Comparison of ENCODE assay signal across 8 cellular contexts in the genomic region with DNA sequence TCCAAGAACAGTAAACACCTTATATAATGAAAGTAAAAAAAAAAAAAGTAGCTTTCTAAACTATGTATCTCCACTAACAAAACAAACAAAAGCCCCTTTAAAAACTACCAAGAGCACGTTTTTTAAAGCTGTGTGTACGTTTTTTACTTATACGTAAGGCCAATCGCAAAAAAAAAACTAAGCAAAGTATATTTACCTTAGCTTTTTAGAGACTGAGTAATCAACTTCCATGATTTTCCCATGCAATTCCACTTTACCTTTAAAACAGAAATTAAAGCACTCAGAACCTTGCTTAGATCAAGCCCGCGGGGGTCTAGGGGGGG.
DNase-seq lines count a peak whose midpoint lies in the region; ATAC-seq and TF ChIP-seq lines count a peak whose summit lies in the region.

No MANE protein-coding gene starts in this region.

- no peaks in the 10 kb centered on the region for H3F3A ChIP-seq in OCI-LY1 (ENCODE audit: insufficient read depth, low read length)

- H3K4me1 ChIP-seq in OCI-LY1 (ENCODE audit: insufficient read depth, low read length, severe bottlenecking), result peaks cover 16% of the 10 kb centered on the region
- peaks cover 10% of the 10 kb centered on the region for H3K4me1 ChIP-seq in endocrine pancreas (ENCODE audit: control insufficient read depth, insufficient read depth, low read length)
- peaks cover 25 to 31% of the 10 kb centered on the region in 2 experiments for H3K4me1 ChIP-seq in neutrophil (ENCODE audit: control insufficient read depth in 1 of 2, insufficient read depth in 1 of 2, low read depth in 1 of 2, low read length in 1 of 2)

- peaks cover 9% of the 10 kb centered on the region for H3K27me3 ChIP-seq in OCI-LY1 (ENCODE audit: insufficient read depth, low read length)
- H3K27me3 ChIP-seq in endocrine pancreas (ENCODE audit: control insufficient read depth, insufficient read depth, low read length), result peaks cover 2% of the 10 kb centered on the region
- H3K27me3 ChIP-seq in neutrophil, result peaks cover 64% of the 10 kb centered on the region

- H3K4me2 ChIP-seq in OCI-LY1 (ENCODE audit: low read length), result peak overlapping the region; percentile 73

- no peak for TF ChIP-seq CTCF in OCI-LY1 (IDR thresholded peaks at IDR 0.05; ENCODE audit: low read length)
- no peak for TF ChIP-seq CTCF in neutrophil (IDR thresholded peaks at IDR 0.05)

- H2AFZ ChIP-seq in OCI-LY1 (ENCODE audit: low read length), result no peak overlapping the region

- ATAC-seq in GM19455 (IDR thresholded peaks at IDR 0.05; ENCODE audit: unreplicated experiment) (no peak), HG02981 (IDR thresholded peaks at IDR 0.05; ENCODE audit: unreplicated experiment) (no peak)

- DNase-seq in DMS114 treated with DMSO at 0.1 percent for 48 hours (lab: John Stamatoyannopoulos, UW; ENCODE audit: unreplicated experiment) (peak; percentile 50), NCI-H146 (lab: John Stamatoyannopoulos, UW) (no peak)
- no peak for DNase-seq in central memory CD4-positive, alpha-beta T cell

- H3K9me3 ChIP-seq in OCI-LY1 (ENCODE audit: low read length) (no peaks in the 10 kb centered on the region), endocrine pancreas (ENCODE audit: control insufficient read depth, low read length) (no peaks in the 10 kb centered on the region), neutrophil (no peaks in the 10 kb centered on the region)

- no peak overlapping the region for H3K27ac ChIP-seq in OCI-LY1 (ENCODE audit: low read depth, low read length, poor library complexity, severe bottlenecking)
- no peak overlapping the region for H3K27ac ChIP-seq in neutrophil

- H3K36me3 ChIP-seq in OCI-LY1 (ENCODE audit: insufficient read depth, low read length), result no peaks in the 10 kb centered on the region
- no peaks in the 10 kb centered on the region for H3K36me3 ChIP-seq in endocrine pancreas (ENCODE audit: control insufficient read depth, insufficient read depth, low read length)
- no peaks in the 10 kb centered on the region for H3K36me3 ChIP-seq in neutrophil

- H3K4me3 ChIP-seq in OCI-LY1 (ENCODE audit: low read depth, low read length, poor library complexity, severe bottlenecking) (peak overlapping the region; percentile 57), endocrine pancreas (ENCODE audit: control insufficient read depth, insufficient read depth, low read length) (peak overlapping the region; percentile 78), neutrophil (ENCODE audit: low read depth in 1 of 2, low read length in 1 of 2) (peak overlapping the region; percentile 62 to 68)

- H3K9ac ChIP-seq in OCI-LY1 (ENCODE audit: low read length) (no peak overlapping the region; the same call in 1 of the 2 replicates), endocrine pancreas (ENCODE audit: control insufficient read depth, insufficient read depth, low read length) (peak overlapping the region; percentile 52)

- H3K9me2 ChIP-seq in OCI-LY1 (ENCODE audit: low read depth, low read length), result no peaks in the 10 kb centered on the region

- no peaks in the 10 kb centered on the region for H3K79me2 ChIP-seq in OCI-LY1 (ENCODE audit: insufficient read depth, low read length)

- H4K20me1 ChIP-seq in OCI-LY1 (ENCODE audit: insufficient read depth, low read length), result no peaks in the 10 kb centered on the region; the same call in 1 of the 2 replicates
